25 cellular contexts compared by ENCODE assay signal in the genomic region with DNA sequence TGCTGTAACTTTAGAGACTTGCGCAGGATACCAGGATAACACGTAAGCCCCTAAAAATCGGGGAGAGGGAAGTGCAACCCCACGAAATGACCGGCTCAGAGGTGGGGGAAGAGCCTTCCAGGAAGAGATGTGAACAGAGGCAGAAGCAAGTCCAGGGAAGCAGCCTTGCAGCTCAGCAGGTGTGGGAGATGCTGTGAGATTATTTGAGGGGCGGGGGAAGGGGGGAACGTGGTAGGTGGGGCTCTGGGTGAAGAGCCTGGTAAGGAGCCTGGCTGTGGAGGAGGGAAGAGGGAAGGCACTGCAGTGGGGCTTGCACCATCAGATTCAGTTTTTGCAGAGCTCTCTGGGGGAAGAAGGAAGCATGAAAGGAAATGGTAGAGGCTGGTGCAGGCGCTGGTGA.
"Had no signal": no experiment of that assay in that cellular context is flagged by ENCODE, and none has a peak within 500 bp of the region (broad histone marks: within the 10 kb centered on the region; RNA-seq: fewer than 3 reads in every experiment).

No MANE protein-coding gene starts in this region.

- H3K4me1 ChIP-seq: right lobe of liver, spleen, suprapubic skin, thyroid gland, upper lobe of left lung, vagina had no signal

- H3K36me3 Mint-ChIP-seq: natural killer cell had no signal

- H3K27ac Mint-ChIP-seq: natural killer cell, progenitor cell of endocrine pancreas had no signal

- H3K27me3 ChIP-seq: dorsolateral prefrontal cortex, heart left ventricle, ovary, right lobe of liver, spleen, suprapubic skin, thyroid gland, upper lobe of left lung, vagina had no signal

- H3K9me3 ChIP-seq: heart left ventricle, mucosa of descending colon, ovary, right lobe of liver, spleen, suprapubic skin, thyroid gland, upper lobe of left lung, vagina had no signal

- H3K4me3 Mint-ChIP-seq: natural killer cell, neural crest cell had no signal

- H3K9me3 Mint-ChIP-seq: natural killer cell, neural crest cell had no signal

- DNase-seq: cortex of kidney; dorsolateral prefrontal cortex; effector CD8-positive, alpha-beta T cell; heart left ventricle; hypothalamus; kidney glomerular epithelial cell; mammary epithelial cell; mucosa of descending colon; natural killer cell; nucleus accumbens; ovary; right lobe of liver; spleen; stimulated activated CD4-positive, alpha-beta T cell treated with anti-CD3 and anti-CD28 coated beads, Interleukin-15, amount 100 ng/mL, for 24 hours; stimulated activated CD4-positive, alpha-beta T cell treated with anti-CD3 and anti-CD28 coated beads, Interleukin-1b, Interleukin-23, amount 100 ng/mL, for 48 hours; stimulated activated CD4-positive, alpha-beta T cell treated with anti-CD3 and anti-CD28 coated beads, Interleukin-4, amount 100 ng/mL, for 4 hours; stimulated activated naive CD4-positive, alpha-beta T cell; thyroid gland; upper lobe of left lung had no signal

- H3K4me3 ChIP-seq: dorsolateral prefrontal cortex, heart left ventricle, mucosa of descending colon, ovary, right lobe of liver, spleen, suprapubic skin, thyroid gland, upper lobe of left lung, vagina had no signal

- H3K36me3 ChIP-seq: ovary, thyroid gland had no signal

- H3K4me1 Mint-ChIP-seq: natural killer cell had no signal

- H3K27ac ChIP-seq: dorsolateral prefrontal cortex, heart left ventricle, ovary, right lobe of liver, spleen, suprapubic skin, thyroid gland, upper lobe of left lung, vagina had no signal

- ATAC-seq: esophagus mucosa, heart left ventricle, left lobe of liver, mucosa of descending colon, natural killer cell, right lobe of liver had no signal
